8 cellular contexts compared by ENCODE assay signal in the genomic region with DNA sequence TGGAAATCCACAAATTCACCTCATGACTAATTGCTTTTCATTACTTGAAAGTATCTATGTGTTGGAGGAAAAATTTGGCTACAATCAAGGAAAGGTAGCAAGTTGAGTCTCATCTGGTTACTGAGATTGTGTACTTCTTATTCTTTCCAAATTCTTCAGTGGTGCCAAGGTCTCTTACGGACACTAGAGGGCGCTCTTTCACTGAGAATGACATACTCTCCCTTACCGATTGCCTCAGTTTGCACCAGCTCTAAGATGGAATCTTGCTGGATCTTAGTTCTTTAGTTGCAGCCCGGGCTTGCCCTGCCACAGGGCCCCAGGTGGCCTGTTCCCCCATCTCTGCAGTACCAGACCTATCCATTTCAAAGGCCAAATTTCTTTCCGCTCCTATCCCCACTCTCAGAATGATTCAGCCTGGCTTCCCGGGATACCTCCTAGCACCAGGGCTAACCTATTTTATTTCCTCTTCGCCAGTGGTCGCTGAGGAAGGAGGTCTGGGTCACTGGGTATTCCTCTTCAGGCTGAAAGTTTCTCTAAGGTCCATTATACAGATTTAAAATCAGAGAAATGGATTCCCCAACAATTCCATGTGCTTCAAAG. TPM values are rescaled to one million over a fixed set of nuclear protein-coding genes. Genes with fewer than 3 reads are reported as not detected.
DNase-seq lines count a peak whose midpoint lies in the region; ATAC-seq and TF ChIP-seq lines count a peak whose summit lies in the region.

No MANE protein-coding gene starts in this region.

- H3K9me2 ChIP-seq in GM23338 (ENCODE audit: insufficient read depth) = no peaks in the 10 kb centered on the region

- no peak overlapping the region for H3K27ac ChIP-seq in GM23338 (ENCODE audit: low read depth)

- H2AFZ ChIP-seq in GM23338 = no peak overlapping the region

- H3F3A ChIP-seq in GM23338 (replicated peaks; ENCODE audit: low read depth) = no peaks in the 10 kb centered on the region

- no peak for ATAC-seq in activated CD4-positive, CD25-positive, alpha-beta regulatory T cell treated with anti-CD3 and anti-CD28 coated beads, Interleukin-2, amount 50 U/mL, for 24 hours
- peak; percentile 82 for ATAC-seq in GM23338

- H3K4me3 Mint-ChIP-seq in GM23338 = no peak overlapping the region
- no peak overlapping the region for H3K4me3 Mint-ChIP-seq in T-helper 2 cell treated with Interferon-gamma antibody and Interleukin-4, amounts not matched to agents 5 μg/mL and 100 μg/mL, for 36 hours

- H4K20me1 ChIP-seq in GM23338 (replicated peaks; ENCODE audit: insufficient read depth) = no peaks in the 10 kb centered on the region

- H3K27me3 ChIP-seq in GM23338 (ENCODE audit: insufficient read depth) = peaks cover 30% of the 10 kb centered on the region

- no peaks in the 10 kb centered on the region for H3K36me3 ChIP-seq in GM23338 (ENCODE audit: insufficient read depth)

- no peaks in the 10 kb centered on the region for H3K36me3 Mint-ChIP-seq in GM23338 (ENCODE audit: low read depth)
- no peaks in the 10 kb centered on the region for H3K36me3 Mint-ChIP-seq in T-helper 2 cell treated with Interferon-gamma antibody and Interleukin-4, amounts not matched to agents 5 μg/mL and 100 μg/mL, for 36 hours (ENCODE audit: low read depth)

- peaks cover 20% of the 10 kb centered on the region; the same call in 2 of the 3 replicates for H3K4me1 Mint-ChIP-seq in GM23338
- H3K4me1 Mint-ChIP-seq in T-helper 2 cell treated with Interferon-gamma antibody and Interleukin-4, amounts not matched to agents 5 μg/mL and 100 μg/mL, for 36 hours (ENCODE audit: low read depth) = no peaks in the 10 kb centered on the region

- no peaks in the 10 kb centered on the region; the same call in 1 of the 2 replicates for H3K4me1 ChIP-seq in GM23338 (ENCODE audit: insufficient read depth)

- DNase-seq in activated CD4-positive, CD25-positive, alpha-beta regulatory T cell treated with anti-CD3 and anti-CD28 coated beads, Interleukin-2, amount 50 U/mL, for 16 hours (ENCODE audit: low read depth, low spot score) = peak; percentile 18
- peak; percentile 66 for DNase-seq in GM23338 (ENCODE audit: low spot score)
- DNase-seq in NCI-H1105 (lab: John Stamatoyannopoulos, UW) = peak; percentile 66
- peak; percentile 5 for DNase-seq in T-helper 2 cell treated with Interferon-gamma antibody and Interleukin-4, amounts not matched to agents 5 μg/mL and 100 μg/mL, for 36 hours (ENCODE audit: low spot score)
- DNase-seq in effector CD8-positive, alpha-beta T cell (lab: John Stamatoyannopoulos, UW) = peak; percentile 1
- peak; percentile 36 for DNase-seq in myocyte (ENCODE audit: low read depth)
- DNase-seq in occipital lobe (lab: John Stamatoyannopoulos, UW) = no peak

- H3K27me3 Mint-ChIP-seq in GM23338 (ENCODE audit: insufficient read depth, low read depth, poor library complexity) = peaks cover 4% of the 10 kb centered on the region
- H3K27me3 Mint-ChIP-seq in T-helper 2 cell treated with Interferon-gamma antibody and Interleukin-4, amounts not matched to agents 5 μg/mL and 100 μg/mL, for 36 hours (ENCODE audit: low read depth) = peaks cover 7% of the 10 kb centered on the region

- no peaks in the 10 kb centered on the region for H3K9me3 Mint-ChIP-seq in GM23338
- H3K9me3 Mint-ChIP-seq in T-helper 2 cell treated with Interferon-gamma antibody and Interleukin-4, amounts not matched to agents 5 μg/mL and 100 μg/mL, for 36 hours = no peaks in the 10 kb centered on the region

- peak; percentile 68 to 79 for TF ChIP-seq CTCF in GM23338 (conservative IDR thresholded peaks at IDR 0.05; ENCODE audit: low read depth in 2 of 2)

- no peak overlapping the region for H3K4me3 ChIP-seq in GM23338

- no peak overlapping the region for H3K27ac Mint-ChIP-seq in GM23338
- H3K27ac Mint-ChIP-seq in T-helper 2 cell treated with Interferon-gamma antibody and Interleukin-4, amounts not matched to agents 5 μg/mL and 100 μg/mL, for 36 hours = no peak overlapping the region

- no peak overlapping the region for H3K4me2 ChIP-seq in GM23338

- no peaks in the 10 kb centered on the region for H3K79me2 ChIP-seq in GM23338 (replicated peaks; ENCODE audit: insufficient read depth)

TF ChIP-seq in GM23338, 12 proteins besides CTCF, POLR2A, EP300 and RAD21 (continues in another document):
- TF ChIP-seq ZNF114 (CRISPR knock-in tag; IDR thresholded peaks at IDR 0.05) (no peak), NANOG (IDR thresholded peaks at IDR 0.05; ENCODE audit: borderline replicate concordance) (no peak), EZH2phosphoT487 (IDR thresholded peaks at IDR 0.05; ENCODE audit: unreplicated experiment) (no peak), EZH2 (IDR thresholded peaks at IDR 0.05; ENCODE audit: low read depth, unreplicated experiment) (no peak)
- TF ChIP-seq, protein P1, sequence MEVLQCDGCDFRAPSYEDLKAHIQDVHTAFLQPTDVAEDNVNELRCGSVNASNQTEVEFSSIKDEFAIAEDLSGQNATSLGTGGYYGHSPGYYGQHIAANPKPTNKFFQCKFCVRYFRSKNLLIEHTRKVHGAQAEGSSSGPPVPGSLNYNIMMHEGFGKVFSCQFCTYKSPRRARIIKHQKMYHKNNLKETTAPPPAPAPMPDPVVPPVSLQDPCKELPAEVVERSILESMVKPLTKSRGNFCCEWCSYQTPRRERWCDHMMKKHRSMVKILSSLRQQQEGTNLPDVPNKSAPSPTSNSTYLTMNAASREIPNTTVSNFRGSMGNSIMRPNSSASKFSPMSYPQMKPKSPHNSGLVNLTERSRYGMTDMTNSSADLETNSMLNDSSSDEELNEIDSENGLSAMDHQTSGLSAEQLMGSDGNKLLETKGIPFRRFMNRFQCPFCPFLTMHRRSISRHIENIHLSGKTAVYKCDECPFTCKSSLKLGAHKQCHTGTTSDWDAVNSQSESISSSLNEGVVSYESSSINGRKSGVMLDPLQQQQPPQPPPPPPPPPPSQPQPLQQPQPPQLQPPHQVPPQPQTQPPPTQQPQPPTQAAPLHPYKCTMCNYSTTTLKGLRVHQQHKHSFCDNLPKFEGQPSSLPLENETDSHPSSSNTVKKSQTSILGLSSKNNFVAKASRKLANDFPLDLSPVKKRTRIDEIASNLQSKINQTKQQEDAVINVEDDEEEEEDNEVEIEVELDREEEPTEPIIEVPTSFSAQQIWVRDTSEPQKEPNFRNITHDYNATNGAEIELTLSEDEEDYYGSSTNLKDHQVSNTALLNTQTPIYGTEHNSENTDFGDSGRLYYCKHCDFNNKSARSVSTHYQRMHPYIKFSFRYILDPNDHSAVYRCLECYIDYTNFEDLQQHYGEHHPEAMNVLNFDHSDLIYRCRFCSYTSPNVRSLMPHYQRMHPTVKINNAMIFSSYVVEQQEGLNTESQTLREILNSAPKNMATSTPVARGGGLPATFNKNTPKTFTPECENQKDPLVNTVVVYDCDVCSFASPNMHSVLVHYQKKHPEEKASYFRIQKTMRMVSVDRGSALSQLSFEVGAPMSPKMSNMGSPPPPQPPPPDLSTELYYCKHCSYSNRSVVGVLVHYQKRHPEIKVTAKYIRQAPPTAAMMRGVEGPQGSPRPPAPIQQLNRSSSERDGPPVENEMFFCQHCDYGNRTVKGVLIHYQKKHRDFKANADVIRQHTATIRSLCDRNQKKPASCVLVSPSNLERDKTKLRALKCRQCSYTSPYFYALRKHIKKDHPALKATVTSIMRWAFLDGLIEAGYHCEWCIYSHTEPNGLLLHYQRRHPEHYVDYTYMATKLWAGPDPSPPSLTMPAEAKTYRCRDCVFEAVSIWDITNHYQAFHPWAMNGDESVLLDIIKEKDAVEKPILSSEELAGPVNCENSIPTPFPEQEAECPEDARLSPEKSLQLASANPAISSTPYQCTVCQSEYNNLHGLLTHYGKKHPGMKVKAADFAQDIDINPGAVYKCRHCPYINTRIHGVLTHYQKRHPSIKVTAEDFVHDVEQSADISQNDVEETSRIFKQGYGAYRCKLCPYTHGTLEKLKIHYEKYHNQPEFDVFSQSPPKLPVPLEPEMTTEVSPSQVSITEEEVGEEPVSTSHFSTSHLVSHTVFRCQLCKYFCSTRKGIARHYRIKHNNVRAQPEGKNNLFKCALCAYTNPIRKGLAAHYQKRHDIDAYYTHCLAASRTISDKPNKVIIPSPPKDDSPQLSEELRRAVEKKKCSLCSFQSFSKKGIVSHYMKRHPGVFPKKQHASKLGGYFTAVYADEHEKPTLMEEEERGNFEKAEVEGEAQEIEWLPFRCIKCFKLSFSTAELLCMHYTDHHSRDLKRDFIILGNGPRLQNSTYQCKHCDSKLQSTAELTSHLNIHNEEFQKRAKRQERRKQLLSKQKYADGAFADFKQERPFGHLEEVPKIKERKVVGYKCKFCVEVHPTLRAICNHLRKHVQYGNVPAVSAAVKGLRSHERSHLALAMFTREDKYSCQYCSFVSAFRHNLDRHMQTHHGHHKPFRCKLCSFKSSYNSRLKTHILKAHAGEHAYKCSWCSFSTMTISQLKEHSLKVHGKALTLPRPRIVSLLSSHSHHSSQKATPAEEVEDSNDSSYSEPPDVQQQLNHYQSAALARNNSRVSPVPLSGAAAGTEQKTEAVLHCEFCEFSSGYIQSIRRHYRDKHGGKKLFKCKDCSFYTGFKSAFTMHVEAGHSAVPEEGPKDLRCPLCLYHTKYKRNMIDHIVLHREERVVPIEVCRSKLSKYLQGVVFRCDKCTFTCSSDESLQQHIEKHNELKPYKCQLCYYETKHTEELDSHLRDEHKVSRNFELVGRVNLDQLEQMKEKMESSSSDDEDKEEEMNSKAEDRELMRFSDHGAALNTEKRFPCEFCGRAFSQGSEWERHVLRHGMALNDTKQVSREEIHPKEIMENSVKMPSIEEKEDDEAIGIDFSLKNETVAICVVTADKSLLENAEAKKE (CRISPR knock-in tag; IDR thresholded peaks at IDR 0.05) = no peak

RNA-seq across cellular contexts. Expression of gene GPR50, which starts 24.6 kb away (rescaled TPM):
- 0.59 and 0.62 TPM in 2 replicates for total RNA-seq in GM23338 (2014; rRNA removed; shearing (Covaris generic))
- polyA plus RNA-seq in GM23338 (2016; fragmentation: Nextera tagmentation; extraction: Ambion mirVana) = 0.64 and 1.5 TPM in 2 replicates
- total RNA-seq in myocyte = not detected in 2 replicates
- polyA plus RNA-seq in myocyte (2012) = not detected
- total RNA-seq in occipital lobe = not detected
